26 cellular contexts compared by ENCODE assay signal in the genomic region with DNA sequence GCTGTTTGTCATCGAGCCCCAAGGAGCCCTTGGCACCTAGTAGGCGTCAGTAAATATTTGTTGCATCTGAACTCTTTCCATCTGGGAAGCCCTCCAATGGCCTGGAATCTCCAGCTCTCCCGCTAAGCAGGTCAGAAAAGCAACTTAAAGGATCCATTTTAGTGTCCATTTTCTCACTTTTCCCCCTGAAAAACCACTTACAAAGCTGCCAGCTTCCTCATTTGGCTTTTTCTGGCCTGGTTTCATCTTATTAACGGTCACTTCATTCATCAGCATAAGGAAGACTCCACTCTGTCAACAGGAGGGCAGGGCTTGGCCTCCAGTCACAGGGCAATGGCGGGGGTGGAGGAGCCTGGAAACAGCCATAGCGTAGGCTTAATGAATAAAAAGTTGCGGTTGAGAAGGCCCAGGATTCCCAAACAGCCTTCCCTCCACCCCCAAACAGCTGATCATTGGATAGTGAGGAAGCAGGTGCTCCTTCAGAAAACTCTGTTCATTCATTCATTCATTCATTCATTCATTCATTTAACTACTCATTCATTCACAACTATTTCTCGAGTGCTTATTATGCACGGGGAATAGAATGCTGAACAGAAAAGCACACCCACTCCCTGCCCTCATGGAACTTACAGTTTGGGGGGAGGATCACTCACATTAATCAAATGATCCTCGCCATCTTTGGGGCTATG.
DNase-seq lines count a peak whose midpoint lies in the region; ATAC-seq and TF ChIP-seq lines count a peak whose summit lies in the region.
"Had no signal": no experiment of that assay in that cellular context is flagged by ENCODE, and none has a peak within 500 bp of the region (broad histone marks: within the 10 kb centered on the region; RNA-seq: fewer than 3 reads in every experiment).

No MANE protein-coding gene starts in this region.

- no peak for ATAC-seq in GM18858 (IDR thresholded peaks at IDR 0.05; ENCODE audit: unreplicated experiment)
- ATAC-seq: activated CD8-positive, alpha-beta T cell treated with anti-CD3 and anti-CD28 coated beads, Interleukin-2, amount 10 ng/mL, durations not matched to agents 7 days and 5 days; gastroesophageal sphincter had no signal

- no peaks in the 10 kb centered on the region for H3K36me3 Mint-ChIP-seq in nephron progenitor cell (ENCODE audit: low read depth)
- H3K36me3 Mint-ChIP-seq: activated naive CD4-positive, alpha-beta T cell treated with anti-CD3 and anti-CD28 coated beads, Interleukin-2, amount 50 U/mL, for 24 hours had no signal

- H3K27ac Mint-ChIP-seq in nephron progenitor cell: no peak overlapping the region
- H3K27ac Mint-ChIP-seq: activated CD8-positive, alpha-beta T cell treated with anti-CD3 and anti-CD28 coated beads, Interleukin-2, amount 10 ng/mL, durations not matched to agents 7 days and 5 days; activated naive CD4-positive, alpha-beta T cell treated with anti-CD3 and anti-CD28 coated beads, Interleukin-2, amount 50 U/mL, for 24 hours; activated T-helper 2 cell treated with anti-CD3 and anti-CD28 coated beads, Interferon-gamma antibody, Interleukin-2, Interleukin-4, amounts not matched to agents 10 μg/mL and 5 μg/mL and 100 μg/mL, durations not matched to agents 14 hours and 24 hours and 36 hours had no signal

- peak overlapping the region; percentile 65 for H3K4me3 Mint-ChIP-seq in nephron progenitor cell
- H3K4me3 Mint-ChIP-seq: activated CD8-positive, alpha-beta T cell treated with anti-CD3 and anti-CD28 coated beads, Interleukin-2, amount 10 ng/mL, durations not matched to agents 7 days and 5 days; activated naive CD4-positive, alpha-beta T cell treated with anti-CD3 and anti-CD28 coated beads, Interleukin-2, amount 50 U/mL, for 24 hours had no signal

- TF ChIP-seq CTCF in nephron progenitor cell (IDR thresholded peaks at IDR 0.05): no peak

- H3K27me3 Mint-ChIP-seq in nephron progenitor cell (ENCODE audit: low read depth, poor library complexity): peaks cover 67% of the 10 kb centered on the region

- no peaks in the 10 kb centered on the region for H3K4me1 Mint-ChIP-seq in nephron progenitor cell
- H3K4me1 Mint-ChIP-seq: activated naive CD4-positive, alpha-beta T cell treated with anti-CD3 and anti-CD28 coated beads, Interleukin-2, amount 50 U/mL, for 24 hours had no signal

- H3K9me3 ChIP-seq in MG63: no peaks in the 10 kb centered on the region
- H3K9me3 ChIP-seq: BE2C, gastroesophageal sphincter, left ventricle myocardium inferior, stomach, thyroid gland had no signal

- no peak overlapping the region for H3K4me3 ChIP-seq in MG63
- H3K4me3 ChIP-seq: smooth muscle cell, thyroid gland had no signal

- H3K36me3 ChIP-seq in MG63: no peaks in the 10 kb centered on the region
- H3K36me3 ChIP-seq: BE2C, gastroesophageal sphincter, left ventricle myocardium inferior, right atrium auricular region, stomach, thyroid gland had no signal

- no peaks in the 10 kb centered on the region for H3K27me3 ChIP-seq in MG63
- H3K27me3 ChIP-seq: BE2C had no signal

- DNase-seq in C1 segment of cervical spinal cord (lab: John Stamatoyannopoulos, UW): peak in 10 of 14 donors; percentile 6 to 88 (median 26)
- peak; percentile 51 for DNase-seq in MG63
- DNase-seq in cerebellar cortex (ENCODE audit: low spot score): peak; percentile 90
- DNase-seq in nephron progenitor cell: no peak
- DNase-seq in HUDEP-2 (lab: John Stamatoyannopoulos, UW; ENCODE audit: unreplicated experiment in 76 of 76): no peak
- DNase-seq in NCI-H146 (lab: John Stamatoyannopoulos, UW): no peak
- DNase-seq: activated CD4-positive, alpha-beta T cell treated with anti-CD3 and anti-CD28 coated beads for 1 hour; activated CD8-positive, alpha-beta T cell treated with anti-CD3 and anti-CD28 coated beads, Interleukin-2, amount 10 ng/mL, durations not matched to agents 7 days and 5 days; BE2C; central memory CD4-positive, alpha-beta T cell; DMS79; GF-D8; left ventricle myocardium inferior; NCI-H1048; NCI-H187 treated with DMSO at 0.1 percent for 48 hours; NCI-H774; stimulated activated CD4-positive, alpha-beta T cell treated with anti-CD3 and anti-CD28 coated beads, Interleukin-2, amount 100 ng/mL, for 24 hours; stomach; T-helper 1 cell; thyroid gland had no signal

- no peaks in the 10 kb centered on the region for H3K9me3 Mint-ChIP-seq in nephron progenitor cell
- H3K9me3 Mint-ChIP-seq: activated naive CD4-positive, alpha-beta T cell treated with anti-CD3 and anti-CD28 coated beads, Interleukin-2, amount 50 U/mL, for 24 hours; activated T-helper 2 cell treated with anti-CD3 and anti-CD28 coated beads, Interferon-gamma antibody, Interleukin-2, Interleukin-4, amounts not matched to agents 10 μg/mL and 5 μg/mL and 100 μg/mL, durations not matched to agents 14 hours and 24 hours and 36 hours had no signal

Comparison
In these comparisons a context has a peak if more than half of its experiments do, and no peak if none do; other contexts are left out.
1. DNase-seq: peak in C1 segment of cervical spinal cord (10 of 14), MG63 (single experiment) and cerebellar cortex (single experiment); none in nephron progenitor cell (single experiment), HUDEP-2 (0 of 76) and NCI-H146 (single experiment).